In the genomic region with DNA sequence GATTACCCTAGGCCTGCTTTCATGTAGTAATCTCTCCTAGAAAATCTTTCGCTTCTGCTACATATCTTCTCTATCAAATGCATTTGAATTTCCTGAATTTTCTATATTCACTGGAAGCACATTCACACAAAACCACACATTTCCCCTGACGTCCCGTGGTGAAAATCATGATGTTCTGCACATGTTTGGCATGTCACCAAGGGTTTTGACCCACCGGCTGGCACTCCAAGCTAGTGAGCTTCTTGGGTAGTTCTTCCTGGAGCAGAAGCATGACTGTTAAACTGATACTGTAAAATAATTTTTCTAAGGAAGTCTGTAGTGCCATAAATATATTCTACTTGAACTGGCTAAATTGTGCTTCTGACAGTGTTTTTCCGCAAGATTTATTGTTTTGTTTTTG, we compare ENCODE assay signal across 16 cellular contexts.
"Had no signal": no experiment of that assay in that cellular context is flagged by ENCODE, and none has a peak within 500 bp of the region (broad histone marks: within the 10 kb centered on the region; RNA-seq: fewer than 3 reads in every experiment).

No MANE protein-coding gene starts in this region.

- ATAC-seq: heart right ventricle, left lobe of liver had no signal

- H3K27ac ChIP-seq: heart right ventricle, skin epidermis, tibial nerve, vagina had no signal

- H3K9me3 ChIP-seq: vagina had no signal

- H3K4me3 ChIP-seq: heart right ventricle, skin epidermis, tibial nerve, vagina had no signal

- H3K36me3 ChIP-seq: heart right ventricle, tibial nerve, vagina had no signal

- DNase-seq: activated CD4-positive, alpha-beta T cell treated with anti-CD3 and anti-CD28 coated beads, Interleukin-2, amount 50 U/mL, for 1 hour; activated CD4-positive, CD25-positive, alpha-beta regulatory T cell; activated naive CD8-positive, alpha-beta T cell treated with anti-CD3 and anti-CD28 coated beads for 36 hours; effector memory CD4-positive, alpha-beta T cell; heart right ventricle; mammary epithelial cell; naive B cell; stimulated activated CD4-positive, alpha-beta T cell treated with anti-CD3 and anti-CD28 coated beads, Interleukin-4, amount 100 ng/mL, for 24 hours; stimulated activated CD8-positive, alpha-beta memory T cell treated with anti-CD3 and anti-CD28 coated beads, Interleukin-4, amount 100 ng/mL, for 48 hours; stimulated activated naive CD4-positive, alpha-beta T cell treated with Interleukin-2 at 50 U/mL for 16 hours; substantia nigra; T-helper 2 cell had no signal
